33 cellular contexts compared by ENCODE assay signal in genomic region chr22:21758465-21758864, GRCh38. TPM values are rescaled to one million over a fixed set of nuclear protein-coding genes. Genes with fewer than 3 reads are reported as not detected.
DNase-seq lines count a peak whose midpoint lies in the region; ATAC-seq lines count a peak whose summit lies in the region.
"Had no signal": no experiment of that assay in that cellular context is flagged by ENCODE, and none has a peak within 500 bp of the region (broad histone marks: within the 10 kb centered on the region; RNA-seq: fewer than 3 reads in every experiment).

No MANE protein-coding gene starts in this region.

- peaks cover 79% of the 10 kb centered on the region for H3K36me3 Mint-ChIP-seq in activated T-cell treated with anti-CD3 and anti-CD28 coated beads, Interleukin-2, amount 50 U/mL, for 24 hours (ENCODE audit: low read depth)
- H3K36me3 Mint-ChIP-seq in activated CD4-positive, alpha-beta memory T cell treated with anti-CD3 and anti-CD28 coated beads, Interleukin-2, amount 10 ng/mL, durations not matched to agents 7 days and 5 days (ENCODE audit: low read depth): peaks cover 48% of the 10 kb centered on the region

- peak overlapping the region; percentile 28 for H3K27ac Mint-ChIP-seq in activated T-cell treated with anti-CD3 and anti-CD28 coated beads, Interleukin-2, amount 50 U/mL, for 24 hours
- H3K27ac Mint-ChIP-seq in activated CD4-positive, alpha-beta memory T cell treated with anti-CD3 and anti-CD28 coated beads, Interleukin-2, amount 10 ng/mL, durations not matched to agents 7 days and 5 days: no peak overlapping the region
- H3K27ac Mint-ChIP-seq: memory B cell; stimulated activated naive CD8-positive, alpha-beta T cell treated with anti-CD3 and anti-CD28 coated beads, Interleukin-15, amount 100 ng/mL, for 72 hours had no signal

- no peaks in the 10 kb centered on the region for H3K9me3 Mint-ChIP-seq in activated T-cell treated with anti-CD3 and anti-CD28 coated beads, Interleukin-2, amount 50 U/mL, for 24 hours
- no peaks in the 10 kb centered on the region for H3K9me3 Mint-ChIP-seq in activated CD4-positive, alpha-beta memory T cell treated with anti-CD3 and anti-CD28 coated beads, Interleukin-2, amount 10 ng/mL, durations not matched to agents 7 days and 5 days
- H3K9me3 Mint-ChIP-seq: memory B cell; stimulated activated naive CD8-positive, alpha-beta T cell treated with anti-CD3 and anti-CD28 coated beads, Interleukin-15, amount 100 ng/mL, for 72 hours had no signal

- H3K36me3 ChIP-seq in MG63: peaks cover 35% of the 10 kb centered on the region

- ATAC-seq in GM19452 (IDR thresholded peaks at IDR 0.05; ENCODE audit: unreplicated experiment): no peak
- ATAC-seq: left lung; stimulated activated naive CD8-positive, alpha-beta T cell treated with anti-CD3 and anti-CD28 coated beads, Interleukin-15, amount 100 ng/mL, for 72 hours had no signal

- H3K4me3 ChIP-seq in MG63: no peak overlapping the region
- H3K4me3 ChIP-seq: adrenal gland, left lung, tibial artery had no signal

- H3K4me1 Mint-ChIP-seq in activated T-cell treated with anti-CD3 and anti-CD28 coated beads, Interleukin-2, amount 50 U/mL, for 24 hours (ENCODE audit: low read depth): peaks cover 42% of the 10 kb centered on the region
- H3K4me1 Mint-ChIP-seq in activated CD4-positive, alpha-beta memory T cell treated with anti-CD3 and anti-CD28 coated beads, Interleukin-2, amount 10 ng/mL, durations not matched to agents 7 days and 5 days: peaks cover 35% of the 10 kb centered on the region

- DNase-seq in activated T-cell treated with anti-CD3 and anti-CD28 coated beads, Interleukin-2, amount 50 U/mL, for 24 hours: no peak
- no peak for DNase-seq in activated T-cell treated with anti-CD3 and anti-CD28 coated beads, Interleukin-2, amount 50 U/mL, for 1 hour
- DNase-seq in caudate nucleus (lab: John Stamatoyannopoulos, UW) (peak in 1 of 61 donors; percentile 100), MG63 (no peak)
- no peak for DNase-seq in activated CD4-positive, alpha-beta memory T cell treated with anti-CD3 and anti-CD28 coated beads, Interleukin-2, amount 10 ng/mL, durations not matched to agents 7 days and 5 days
- DNase-seq: activated CD4-positive, alpha-beta T cell treated with anti-CD3 and anti-CD28 coated beads for 48 hours; activated CD8-positive, alpha-beta memory T cell treated with anti-CD3 and anti-CD28 coated beads for 24 hours; activated gamma-delta T cell; adrenal gland; brain microvascular endothelial cell; DMS79 treated with DMSO at 0.1 percent for 48 hours; erythroblast; GDM1; GOT3; KG1; left lung; NCI-H1105; NCI-H187; NCI-H446 treated with DMSO at 0.1 percent for 48 hours; NCI-H82; right cardiac atrium; SIG-M5; stimulated activated CD4-positive, alpha-beta T cell treated with anti-CD3 and anti-CD28 coated beads, Interleukin-2, amount 100 ng/mL, for 24 hours; stimulated activated naive CD8-positive, alpha-beta T cell treated with anti-CD3 and anti-CD28 coated beads, Interleukin-15, amount 100 ng/mL, for 72 hours; SW 1271; tibial artery had no signal

- CTCF ChIA-PET in activated CD4-positive, alpha-beta memory T cell treated with anti-CD3 and anti-CD28 coated beads, Interleukin-2, amount 10 ng/mL, durations not matched to agents 7 days and 5 days (lab: Charles Lee): no interaction called here

- POLR2A ChIA-PET in activated CD4-positive, alpha-beta memory T cell treated with anti-CD3 and anti-CD28 coated beads, Interleukin-2, amount 10 ng/mL, durations not matched to agents 7 days and 5 days (lab: Charles Lee): no interaction called here

- H3K9me3 ChIP-seq in MG63: no peaks in the 10 kb centered on the region
- H3K9me3 ChIP-seq: adrenal gland, left lung, tibial artery had no signal

- H3K27ac ChIP-seq in caudate nucleus (ENCODE audit: low read depth, low read length) (peak overlapping the region; percentile 69), layer of hippocampus (ENCODE audit: low read depth, low read length) (peak overlapping the region; percentile 52), temporal lobe (ENCODE audit: low read depth, low read length) (peak overlapping the region; percentile 54)
- H3K27ac ChIP-seq: 22Rv1, adrenal gland, brain microvascular endothelial cell, C4-2B, left lung, tibial artery, VCaP had no signal

- H3K27me3 Mint-ChIP-seq in activated T-cell treated with anti-CD3 and anti-CD28 coated beads, Interleukin-2, amount 50 U/mL, for 24 hours: no peaks in the 10 kb centered on the region
- H3K27me3 Mint-ChIP-seq in activated CD4-positive, alpha-beta memory T cell treated with anti-CD3 and anti-CD28 coated beads, Interleukin-2, amount 10 ng/mL, durations not matched to agents 7 days and 5 days: no peaks in the 10 kb centered on the region
- H3K27me3 Mint-ChIP-seq: memory B cell; stimulated activated naive CD8-positive, alpha-beta T cell treated with anti-CD3 and anti-CD28 coated beads, Interleukin-15, amount 100 ng/mL, for 72 hours had no signal

- H3K4me3 Mint-ChIP-seq in activated T-cell treated with anti-CD3 and anti-CD28 coated beads, Interleukin-2, amount 50 U/mL, for 24 hours: no peak overlapping the region
- H3K4me3 Mint-ChIP-seq in activated CD4-positive, alpha-beta memory T cell treated with anti-CD3 and anti-CD28 coated beads, Interleukin-2, amount 10 ng/mL, durations not matched to agents 7 days and 5 days: no peak overlapping the region
- H3K4me3 Mint-ChIP-seq: memory B cell; stimulated activated naive CD8-positive, alpha-beta T cell treated with anti-CD3 and anti-CD28 coated beads, Interleukin-15, amount 100 ng/mL, for 72 hours had no signal

- H3K27me3 ChIP-seq in layer of hippocampus (ENCODE audit: control insufficient read depth, insufficient read depth, low read length): no peaks in the 10 kb centered on the region
- no peaks in the 10 kb centered on the region for H3K27me3 ChIP-seq in MG63
- H3K27me3 ChIP-seq: adrenal gland, left lung, tibial artery had no signal

RNA-seq across cellular contexts. Expression of gene YPEL1, which starts 22.9 kb away (rescaled TPM):
- 73.5 TPM for total RNA-seq in temporal lobe
- 0.07 TPM in 1 of 2 replicates, not detected in the other for total RNA-seq in MG63 (2014; rRNA removed; shearing (Covaris generic); ENCODE audit: low replicate concordance)
- total RNA-seq in activated CD4-positive, alpha-beta memory T cell treated with anti-CD3 and anti-CD28 coated beads, Interleukin-2, amount 10 ng/mL, durations not matched to agents 7 days and 5 days: 10 to 100 TPM; 17.3 to 17.5 TPM

Comparison
In these comparisons a context has a peak if more than half of its experiments do, and no peak if none do; other contexts are left out.
1. RNA of gene YPEL1, which starts 22.9 kb away (total RNA-seq): 73.5 TPM in temporal lobe (single experiment) and 17.3 to 17.5 TPM in activated CD4-positive, alpha-beta memory T cell treated with anti-CD3 and anti-CD28 coated beads, Interleukin-2, amount 10 ng/mL, durations not matched to agents 7 days and 5 days; 0.07 TPM in MG63; every median in the first group is over 10 times any median in the second.
2. Peak in every context shown above with its lines, with median percentiles within 50 percentile points of each other: H3K27ac ChIP-seq.